ENCODE assay signal across 19 cellular contexts in genomic region chr1:205693421-205693991, GRCh38. TPM values are rescaled to one million over a fixed set of nuclear protein-coding genes. Genes with fewer than 3 reads are reported as not detected.
A peak's percentile ranks its signal among the peaks of the same experiment; 100 is the strongest.
DNase-seq lines count a peak whose midpoint lies in the region; ATAC-seq and TF ChIP-seq lines count a peak whose summit lies in the region.
"Had no signal": no experiment of that assay in that cellular context is flagged by ENCODE, and none has a peak within 500 bp of the region (broad histone marks: within the 10 kb centered on the region; RNA-seq: fewer than 3 reads in every experiment).

No MANE protein-coding gene starts in this region.

- DNase-seq in cardiac septum (ENCODE audit: low spot score) (peak; percentile 61), Right ventricle myocardium inferior (ENCODE audit: missing footprints) (no peak), SK-N-DZ (ENCODE audit: low spot score) (peak; percentile 26), memory B cell (ENCODE audit: low spot score in 2 of 2) (no peak), upper lobe of right lung (no peak)
- DNase-seq in activated naive CD8-positive, alpha-beta T cell treated with anti-CD3 and anti-CD28 coated beads for 36 hours: no peak
- no peak for DNase-seq in CD8-positive, alpha-beta memory T cell
- DNase-seq in CD4-positive, alpha-beta T cell: no peak
- DNase-seq: activated naive CD4-positive, alpha-beta T cell treated with anti-CD3 and anti-CD28 coated beads for 36 hours; Calu3; colonic mucosa; erythroblast; MG63; NCI-H2081; NCI-H774; Right ventricle myocardium superior had no signal

- peaks cover 4% of the 10 kb centered on the region for H3K4me1 ChIP-seq in upper lobe of right lung
- H3K4me1 ChIP-seq in CD8-positive, alpha-beta memory T cell (ENCODE audit: insufficient read depth, low read length): no peaks in the 10 kb centered on the region
- H3K4me1 ChIP-seq: colonic mucosa had no signal

- H3K27me3 Mint-ChIP-seq in memory B cell: peaks cover 2% of the 10 kb centered on the region
- peaks cover 8% of the 10 kb centered on the region for H3K27me3 Mint-ChIP-seq in activated naive CD8-positive, alpha-beta T cell treated with anti-CD3 and anti-CD28 coated beads for 36 hours
- H3K27me3 Mint-ChIP-seq in CD8-positive, alpha-beta memory T cell: peaks cover 23 to 40% of the 10 kb centered on the region in 2 donors
- peaks cover 35% of the 10 kb centered on the region for H3K27me3 Mint-ChIP-seq in CD4-positive, alpha-beta T cell

- H3K4me3 Mint-ChIP-seq in memory B cell: no peak overlapping the region
- no peak overlapping the region for H3K4me3 Mint-ChIP-seq in activated naive CD8-positive, alpha-beta T cell treated with anti-CD3 and anti-CD28 coated beads for 36 hours
- no peak overlapping the region for H3K4me3 Mint-ChIP-seq in CD8-positive, alpha-beta memory T cell
- H3K4me3 Mint-ChIP-seq in CD4-positive, alpha-beta T cell: no peak overlapping the region
- H3K4me3 Mint-ChIP-seq: activated naive CD4-positive, alpha-beta T cell treated with anti-CD3 and anti-CD28 coated beads for 36 hours; T-helper 1 cell treated with Interleukin-12 subunit alpha and Interleukin-12 subunit beta and Interleukin-4 antibody, amounts not matched to agents 30 μg/mL and 1 μg/mL, for 36 hours had no signal

- CTCF ChIA-PET in CD8-positive, alpha-beta memory T cell (lab: Charles Lee): interaction anchor here (1.2 to 1.5 kb wide), 2 partner anchors 17 to 36 kb away, joined by 3 to 4 read pairs; no protein-coding TSS in a partner anchor
- CTCF ChIA-PET in CD4-positive, alpha-beta T cell (lab: Charles Lee): interaction anchor here (1.7 kb wide), 1 partner anchor 18 kb away, joined by 5 read pairs; no protein-coding TSS in a partner anchor

- POLR2A ChIA-PET in CD8-positive, alpha-beta memory T cell (lab: Charles Lee): no interaction called here
- POLR2A ChIA-PET in CD4-positive, alpha-beta T cell (lab: Charles Lee): no interaction called here

- H3K4me1 Mint-ChIP-seq in memory B cell: peaks cover 11% of the 10 kb centered on the region
- no peaks in the 10 kb centered on the region for H3K4me1 Mint-ChIP-seq in activated naive CD8-positive, alpha-beta T cell treated with anti-CD3 and anti-CD28 coated beads for 36 hours
- H3K4me1 Mint-ChIP-seq in CD8-positive, alpha-beta memory T cell: no peaks in the 10 kb centered on the region
- no peaks in the 10 kb centered on the region for H3K4me1 Mint-ChIP-seq in CD4-positive, alpha-beta T cell (ENCODE audit: low read depth)

- no peaks in the 10 kb centered on the region for H3K36me3 ChIP-seq in upper lobe of right lung
- H3K36me3 ChIP-seq in CD8-positive, alpha-beta memory T cell (ENCODE audit: insufficient read depth, low read length): no peaks in the 10 kb centered on the region
- H3K36me3 ChIP-seq: colonic mucosa, MG63, thoracic aorta had no signal

- no peaks in the 10 kb centered on the region for H3K9me3 ChIP-seq in upper lobe of right lung
- H3K9me3 ChIP-seq in CD8-positive, alpha-beta memory T cell (ENCODE audit: low read length): no peaks in the 10 kb centered on the region
- H3K9me3 ChIP-seq in CD4-positive, alpha-beta T cell (ENCODE audit: control insufficient read depth, low read length): no peaks in the 10 kb centered on the region
- H3K9me3 ChIP-seq: colonic mucosa, MG63, thoracic aorta had no signal

- no peak for TF ChIP-seq CTCF in upper lobe of right lung (IDR thresholded peaks at IDR 0.05)
- no peak for TF ChIP-seq CTCF in CD4-positive, alpha-beta T cell (IDR thresholded peaks at IDR 0.05)

- H3K27ac ChIP-seq in upper lobe of right lung: no peak overlapping the region
- H3K27ac ChIP-seq in CD8-positive, alpha-beta memory T cell (ENCODE audit: low read depth, low read length): no peak overlapping the region
- H3K27ac ChIP-seq in CD4-positive, alpha-beta T cell (ENCODE audit: low read depth, low read length): no peak overlapping the region
- H3K27ac ChIP-seq: colonic mucosa, thoracic aorta had no signal

- ATAC-seq in Right ventricle myocardium inferior (no peak), memory B cell (ENCODE audit: low read depth) (peak; percentile 31), upper lobe of right lung (peak; percentile 59)
- no peak for ATAC-seq in CD4-positive, alpha-beta T cell (ENCODE audit: poor library complexity)
- ATAC-seq: sciatic nerve had no signal

- H3K27ac Mint-ChIP-seq in memory B cell: no peak overlapping the region
- H3K27ac Mint-ChIP-seq in activated naive CD8-positive, alpha-beta T cell treated with anti-CD3 and anti-CD28 coated beads for 36 hours: no peak overlapping the region
- H3K27ac Mint-ChIP-seq in CD8-positive, alpha-beta memory T cell: no peak overlapping the region
- no peak overlapping the region for H3K27ac Mint-ChIP-seq in CD4-positive, alpha-beta T cell
- H3K27ac Mint-ChIP-seq: activated naive CD4-positive, alpha-beta T cell treated with anti-CD3 and anti-CD28 coated beads for 36 hours; T-helper 1 cell treated with Interleukin-12 subunit alpha and Interleukin-12 subunit beta and Interleukin-4 antibody, amounts not matched to agents 30 μg/mL and 1 μg/mL, for 36 hours had no signal

- no peaks in the 10 kb centered on the region for H3K36me3 Mint-ChIP-seq in memory B cell
- H3K36me3 Mint-ChIP-seq in activated naive CD8-positive, alpha-beta T cell treated with anti-CD3 and anti-CD28 coated beads for 36 hours: no peaks in the 10 kb centered on the region
- H3K36me3 Mint-ChIP-seq in CD8-positive, alpha-beta memory T cell: peaks cover 0 to 4% (median 3%) of the 10 kb centered on the region in 3 donors
- H3K36me3 Mint-ChIP-seq in CD4-positive, alpha-beta T cell (ENCODE audit: low read depth): no peaks in the 10 kb centered on the region

- no peak overlapping the region for H3K4me3 ChIP-seq in upper lobe of right lung
- no peak overlapping the region for H3K4me3 ChIP-seq in CD8-positive, alpha-beta memory T cell (ENCODE audit: low read length)
- H3K4me3 ChIP-seq: colonic mucosa, MG63, thoracic aorta had no signal

- no peaks in the 10 kb centered on the region for H3K9me3 Mint-ChIP-seq in memory B cell
- no peaks in the 10 kb centered on the region for H3K9me3 Mint-ChIP-seq in activated naive CD8-positive, alpha-beta T cell treated with anti-CD3 and anti-CD28 coated beads for 36 hours
- H3K9me3 Mint-ChIP-seq in CD8-positive, alpha-beta memory T cell: no peaks in the 10 kb centered on the region
- H3K9me3 Mint-ChIP-seq in CD4-positive, alpha-beta T cell: no peaks in the 10 kb centered on the region
- H3K9me3 Mint-ChIP-seq: activated naive CD4-positive, alpha-beta T cell treated with anti-CD3 and anti-CD28 coated beads for 36 hours; T-helper 1 cell treated with Interleukin-12 subunit alpha and Interleukin-12 subunit beta and Interleukin-4 antibody, amounts not matched to agents 30 μg/mL and 1 μg/mL, for 36 hours had no signal

- peaks cover 3% of the 10 kb centered on the region for H3K27me3 ChIP-seq in upper lobe of right lung
- no peaks in the 10 kb centered on the region for H3K27me3 ChIP-seq in CD8-positive, alpha-beta memory T cell (ENCODE audit: insufficient read depth, low read length, poor library complexity, severe bottlenecking)
- H3K27me3 ChIP-seq in CD4-positive, alpha-beta T cell (ENCODE audit: control insufficient read depth, insufficient read depth, low read length): no peaks in the 10 kb centered on the region
- H3K27me3 ChIP-seq: colonic mucosa, MG63 had no signal

- intact Hi-C loops in cardiac septum (cut with DNase I) (no loop called here), Right ventricle myocardium inferior (cut with DNase I) (no loop called here), upper lobe of right lung (cut with DNase I) (no loop called here)
- intact Hi-C loops in CD4-positive, alpha-beta T cell (cut with DNase I, micrococcal nuclease): no loop called here

RNA-seq across cellular contexts. Expression of gene SLC45A3, which starts 13.2 kb away (rescaled TPM):
- total RNA-seq in cardiac septum (1.8 TPM), Right ventricle myocardium inferior (6.5 TPM), upper lobe of right lung (8.6 TPM)
- polyA plus RNA-seq in SK-N-DZ (2014; cell fraction: cytosol; rRNA removed): 6.2 TPM in 2 replicates
- 4.5 and 4.9 TPM in 2 replicates for polyA plus RNA-seq in SK-N-DZ (2014; cell fraction: nucleus; rRNA removed)
- total RNA-seq in activated naive CD8-positive, alpha-beta T cell treated with anti-CD3 and anti-CD28 coated beads for 36 hours: under 1 TPM; 0.44 to 0.45 TPM
- total RNA-seq in CD8-positive, alpha-beta memory T cell: under 1 TPM; 0.29 to 0.33 TPM
- not detected for polyA plus RNA-seq in CD8-positive, alpha-beta memory T cell
- total RNA-seq in CD4-positive, alpha-beta T cell: under 1 TPM in 1 of 2 experiments, not detected in 1; 0.11 TPM

RNA-seq across cellular contexts. Expression of gene NUCKS1, which starts 56.5 kb away (rescaled TPM):
- total RNA-seq in cardiac septum (213 TPM), Right ventricle myocardium inferior (185 TPM), upper lobe of right lung (117 TPM)
- polyA plus RNA-seq in SK-N-DZ (2014; cell fraction: cytosol; rRNA removed): 111 TPM in 2 replicates
- polyA plus RNA-seq in SK-N-DZ (2014; cell fraction: nucleus; rRNA removed): 39.0 and 45.0 TPM in 2 replicates
- total RNA-seq in activated naive CD8-positive, alpha-beta T cell treated with anti-CD3 and anti-CD28 coated beads for 36 hours: 100 to 1,000 TPM; 174 TPM
- total RNA-seq in CD8-positive, alpha-beta memory T cell: 100 to 1,000 TPM; 162 to 202 TPM
- 18.9 TPM for polyA plus RNA-seq in CD8-positive, alpha-beta memory T cell
- 10 to 100 TPM; 80.6 to 84.7 TPM for total RNA-seq in CD4-positive, alpha-beta T cell

Comparison
In these comparisons a context has a peak if more than half of its experiments do, and no peak if none do; other contexts are left out.
1. DNase-seq: peak in cardiac septum (single experiment) and SK-N-DZ (single experiment); none in Right ventricle myocardium inferior (single experiment), memory B cell (0 of 2), upper lobe of right lung (single experiment), activated naive CD8-positive, alpha-beta T cell treated with anti-CD3 and anti-CD28 coated beads for 36 hours (single experiment), CD8-positive, alpha-beta memory T cell (0 of 5) and CD4-positive, alpha-beta T cell (0 of 10).
2. ATAC-seq: peak in memory B cell (single experiment) and upper lobe of right lung (single experiment); none in Right ventricle myocardium inferior (single experiment) and CD4-positive, alpha-beta T cell (single experiment).